ENCODE assay signal across 23 cellular contexts in genomic region chr10:61887772-61888171, GRCh38.
"Had no signal": no experiment of that assay in that cellular context is flagged by ENCODE, and none has a peak within 500 bp of the region (broad histone marks: within the 10 kb centered on the region; RNA-seq: fewer than 3 reads in every experiment).

No MANE protein-coding gene starts in this region.

- H3K9me3 ChIP-seq: colonic mucosa, esophagus squamous epithelium, gastroesophageal sphincter, heart left ventricle, left lung, lower lobe of right lung had no signal

- H3K4me1 ChIP-seq: colonic mucosa, esophagus squamous epithelium, gastroesophageal sphincter, left lung, lower lobe of right lung had no signal

- DNase-seq: colonic mucosa; cortex of kidney; effector CD8-positive, alpha-beta T cell; effector memory CD8-positive, alpha-beta T cell; endodermal cell; erythroblast; esophagus squamous epithelium; foreskin fibroblast; heart left ventricle; hypothalamus; immature natural killer cell; islet precursor cell; kidney; kidney glomerular epithelial cell; left lung; left ventricle myocardium superior; lower lobe of right lung; mesendoderm; midbrain; naive B cell had no signal

- H3K27me3 ChIP-seq: colonic mucosa, esophagus squamous epithelium, gastroesophageal sphincter, heart left ventricle, hepatocyte, left lung had no signal

- ATAC-seq: effector memory CD8-positive, alpha-beta T cell; esophagus mucosa; gastroesophageal sphincter; heart left ventricle; left lung; left ventricle myocardium superior; lower lobe of right lung had no signal

- H3K4me3 ChIP-seq: colonic mucosa, esophagus squamous epithelium, gastroesophageal sphincter, heart left ventricle, hepatocyte, left lung, lower lobe of right lung had no signal

- H3K27ac ChIP-seq: colonic mucosa, esophagus squamous epithelium, gastroesophageal sphincter, heart left ventricle, hepatocyte, left lung, lower lobe of right lung had no signal

- H3K36me3 ChIP-seq: colonic mucosa, esophagus squamous epithelium, gastroesophageal sphincter, heart left ventricle, left lung, lower lobe of right lung had no signal
